In the genomic region with DNA sequence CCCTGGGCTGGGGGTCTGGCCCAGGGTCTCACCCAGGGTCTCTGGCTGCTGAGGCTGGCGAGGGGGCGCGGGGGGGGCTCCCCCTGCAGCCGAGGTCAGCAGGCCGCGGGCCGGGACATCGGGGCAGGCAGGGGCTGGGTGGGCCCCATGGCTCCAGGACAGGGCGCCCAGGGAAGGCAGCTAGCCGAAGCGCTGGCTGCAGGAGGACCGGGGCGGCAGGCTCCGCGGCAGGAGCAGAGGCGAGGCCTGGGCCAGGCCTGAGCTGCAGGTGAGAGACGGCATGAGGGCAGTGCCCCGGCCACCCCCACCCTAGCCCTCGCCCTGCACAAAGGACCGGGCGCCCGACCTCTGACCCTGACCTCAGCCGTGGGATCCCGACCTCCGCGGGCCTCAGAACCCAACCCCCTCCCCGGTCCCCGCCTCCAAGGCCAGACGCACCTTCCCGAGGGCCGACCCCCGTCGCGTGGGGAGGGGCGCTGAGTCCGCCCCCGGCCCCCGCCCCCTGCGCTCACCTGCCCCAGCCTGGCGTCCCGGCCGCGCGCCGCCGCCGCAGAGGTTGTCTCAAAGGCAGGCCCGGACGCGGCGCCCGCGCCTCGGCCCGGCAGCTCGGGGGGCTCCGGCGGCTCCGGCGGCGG, we compare ENCODE assay signal across 8 cellular contexts. TPM values are rescaled to one million over a fixed set of nuclear protein-coding genes. Genes with fewer than 3 reads are reported as not detected.
A peak's percentile ranks its signal among the peaks of the same experiment; 100 is the strongest.
DNase-seq lines count a peak whose midpoint lies in the region; ATAC-seq and TF ChIP-seq lines count a peak whose summit lies in the region.

No MANE protein-coding gene starts in this region.

- no peak for TF ChIP-seq CTCF in OCI-LY7 (conservative IDR thresholded peaks at IDR 0.05; ENCODE audit: low read length)
- no peak for TF ChIP-seq CTCF in gastroesophageal sphincter (IDR thresholded peaks at IDR 0.05)

- no CpG with 5 or more reads among the region's 61 CpGs for WGBS in gastroesophageal sphincter (ENCODE audit: low coverage in 1 of 2), 2 donors

- H3K36me3 ChIP-seq in OCI-LY7 (ENCODE audit: insufficient read depth, low read length), result peaks cover 22% of the 10 kb centered on the region; the same call in 1 of the 2 replicates
- peaks cover 0 to 2% of the 10 kb centered on the region in 2 donors for H3K36me3 ChIP-seq in gastroesophageal sphincter
- no peaks in the 10 kb centered on the region for H3K36me3 ChIP-seq in skeletal muscle tissue (ENCODE audit: control insufficient read depth in 3 of 3, insufficient read depth in 3 of 3, low read length in 3 of 3)

- H3K79me2 ChIP-seq in OCI-LY7 (ENCODE audit: insufficient read depth, low read depth, low read length), result no peaks in the 10 kb centered on the region

- no peaks in the 10 kb centered on the region for H4K20me1 ChIP-seq in OCI-LY7 (ENCODE audit: insufficient read depth, low read length)

- CTCF ChIA-PET in OCI-LY7 (lab: Charles Lee; ENCODE audit: unreplicated experiment), result no interaction called here

- H3K9me3 ChIP-seq in OCI-LY7 (ENCODE audit: low read length) (no peaks in the 10 kb centered on the region), gastroesophageal sphincter (no peaks in the 10 kb centered on the region), skeletal muscle tissue (ENCODE audit: control insufficient read depth in 3 of 3, low read length in 3 of 3) (no peaks in the 10 kb centered on the region)

- peak overlapping the region; percentile 30 for H3K4me3 ChIP-seq in OCI-LY7 (ENCODE audit: low read depth, low read length, poor library complexity, severe bottlenecking)
- peak overlapping the region; percentile 14 to 79 for H3K4me3 ChIP-seq in gastroesophageal sphincter
- peak overlapping the region; percentile 22 to 36 (median 30) for H3K4me3 ChIP-seq in skeletal muscle tissue (ENCODE audit: low read length in 3 of 3)

- peaks cover 23% of the 10 kb centered on the region for H3K4me1 ChIP-seq in OCI-LY7 (ENCODE audit: insufficient read depth, low read length, poor library complexity, severe bottlenecking)
- H3K4me1 ChIP-seq in gastroesophageal sphincter, result peaks cover 0 to 55% (median 16%) of the 10 kb centered on the region in 3 donors
- H3K4me1 ChIP-seq in skeletal muscle tissue (ENCODE audit: control insufficient read depth in 3 of 3, insufficient read depth in 3 of 3, low read length in 3 of 3), result peaks cover 20 to 42% (median 26%) of the 10 kb centered on the region in 3 donors

- H3K4me2 ChIP-seq in OCI-LY7 (ENCODE audit: low read length), result peak overlapping the region; percentile 55

- TF ChIP-seq POLR2A in gastroesophageal sphincter (IDR thresholded peaks at IDR 0.05), result no peak

- H3K27me3 ChIP-seq in gastroesophageal sphincter, result peaks cover 6% of the 10 kb centered on the region
- H3K27me3 ChIP-seq in skeletal muscle tissue (ENCODE audit: control insufficient read depth in 3 of 3, insufficient read depth in 3 of 3, low read length in 3 of 3), result peaks cover 4 to 7% (median 5%) of the 10 kb centered on the region in 3 donors

- no TSS peak for BruUV-seq in OCI-LY7 (replicated peaks; lab: Mats Ljungman, UMichigan)

- peak overlapping the region in 1 of 3 donors; percentile 60 for H3K9ac ChIP-seq in skeletal muscle tissue (ENCODE audit: low read depth in 1 of 3, low read length in 3 of 3)

- H3K9me2 ChIP-seq in OCI-LY7 (ENCODE audit: insufficient read depth, low read length), result no peaks in the 10 kb centered on the region

- DNase-seq in NCI-H510A (lab: John Stamatoyannopoulos, UW) (peak; percentile 43), NCI-H510A treated with DMSO at 0.1 percent for 48 hours (lab: John Stamatoyannopoulos, UW) (no peak), OCI-LY7 (ENCODE audit: low spot score) (no peak), dermis blood vessel endothelial cell (no peak), NCI-H446 (lab: John Stamatoyannopoulos, UW) (no peak)

- POLR2A ChIA-PET in OCI-LY7 (lab: Charles Lee), result no interaction called here

- intact Hi-C loops in OCI-LY7 (cut with micrococcal nuclease; ENCODE audit: unreplicated experiment), result loop anchor here (2.0 kb wide), 2 partner anchors 21 to 33 kb away; a partner anchor contains a TSS

- TF ChIP-seq EP300 in gastroesophageal sphincter (IDR thresholded peaks at IDR 0.05), result no peak

- H3K27ac ChIP-seq in OCI-LY7 (ENCODE audit: low read depth, low read length, poor library complexity, severe bottlenecking), result no peak overlapping the region
- H3K27ac ChIP-seq in gastroesophageal sphincter, result peak overlapping the region in 1 of 4 donors; percentile 49
- H3K27ac ChIP-seq in skeletal muscle tissue (ENCODE audit: low read depth, low read length), result no peak overlapping the region

- no peak overlapping the region for H2AFZ ChIP-seq in OCI-LY7 (ENCODE audit: low read length)

- no peak for ATAC-seq in gastroesophageal sphincter
- no peak for ATAC-seq in HG03196 (IDR thresholded peaks at IDR 0.05; ENCODE audit: unreplicated experiment)

RNA-seq across cellular contexts. Expression of a gene that starts 0.4 kb away (rescaled TPM):
- 0.47 and 0.82 TPM in 2 replicates for total RNA-seq in OCI-LY7 (2014; rRNA removed; shearing (Covaris generic))
- total RNA-seq in OCI-LY7 (2022) (4.4 and 5.5 TPM in 2 replicates), gastroesophageal sphincter (1 to 10 TPM in 3 of 4 donors, not detected in 1; 1.6 to 5.3 (median 3.1) TPM), skeletal muscle tissue (not detected), dermis blood vessel endothelial cell (0.14 TPM in 1 of 2 replicates, not detected in the other)

RNA-seq across cellular contexts. Expression of a gene that starts 3.4 kb away (rescaled TPM):
- 1.1 and 1.7 TPM in 2 replicates for total RNA-seq in OCI-LY7 (2014; rRNA removed; shearing (Covaris generic))
- total RNA-seq in OCI-LY7 (2022) (2.9 and 3.7 TPM in 2 replicates), gastroesophageal sphincter (1 to 10 TPM in 2 of 4 donors, not detected in 2; 1.1 to 5.8 TPM), skeletal muscle tissue (not detected), dermis blood vessel endothelial cell (0.17 and 0.37 TPM in 2 replicates)

RNA-seq across cellular contexts. Expression of a gene that starts 5.7 kb away (rescaled TPM):
- total RNA-seq in OCI-LY7 (2014; rRNA removed; shearing (Covaris generic)), result 0.13 TPM in 1 of 2 replicates, not detected in the other
- 0.30 TPM in 1 of 2 replicates, not detected in the other for total RNA-seq in OCI-LY7 (2022)
- total RNA-seq in gastroesophageal sphincter, result under 1 TPM in 1 of 4 donors, not detected in 3; 0.57 TPM
- not detected for total RNA-seq in skeletal muscle tissue
- not detected in 2 replicates for total RNA-seq in dermis blood vessel endothelial cell

RNA-seq across cellular contexts. Expression of a gene that starts 9.1 kb away (rescaled TPM):
- total RNA-seq in OCI-LY7 (2014; rRNA removed; shearing (Covaris generic)), result 0.15 TPM in 1 of 2 replicates, not detected in the other
- not detected in 2 replicates for total RNA-seq in OCI-LY7 (2022)
- total RNA-seq in gastroesophageal sphincter, result not detected
- not detected for total RNA-seq in skeletal muscle tissue
- total RNA-seq in dermis blood vessel endothelial cell, result not detected in 2 replicates

RNA-seq across cellular contexts. Expression of a gene that starts 16.1 kb away (rescaled TPM):
- 30.4 and 35.9 TPM in 2 replicates for total RNA-seq in OCI-LY7 (2014; rRNA removed; shearing (Covaris generic))
- total RNA-seq in OCI-LY7 (2022) (61.3 and 61.9 TPM in 2 replicates), gastroesophageal sphincter (1 to 10 TPM; 4.6 to 9.8 (median 7.6) TPM), skeletal muscle tissue (4.7 TPM), dermis blood vessel endothelial cell (3.4 and 5.8 TPM in 2 replicates)
